Comparison of ENCODE assay signal across 17 cellular contexts in genomic region chr11:65931773-65932557, GRCh38. TPM values are rescaled to one million over a fixed set of nuclear protein-coding genes. Genes with fewer than 3 reads are reported as not detected.
DNase-seq lines count a peak whose midpoint lies in the region; ATAC-seq, FAIRE-seq and TF ChIP-seq lines count a peak whose summit lies in the region.
"Had no signal": no experiment of that assay in that cellular context is flagged by ENCODE, and none has a peak within 500 bp of the region (broad histone marks: within the 10 kb centered on the region; RNA-seq: fewer than 3 reads in every experiment).

No MANE protein-coding gene starts in this region.

- no peak overlapping the region for H3K9ac ChIP-seq in SK-N-SH
- H3K9ac ChIP-seq in OCI-LY1 (ENCODE audit: low read length): no peak overlapping the region
- no peak overlapping the region for H3K9ac ChIP-seq in GM12878 (ENCODE audit: control insufficient read depth, insufficient read depth, low read length)

- H2AFZ ChIP-seq in SK-N-SH (ENCODE audit: low read depth) (no peak overlapping the region), OCI-LY1 (ENCODE audit: low read length) (0 out of 2 replicates have a peak overlapping the region, but pooled peaks have one; percentile 69), GM12878 (ENCODE audit: control insufficient read depth, low read depth, low read length) (peak overlapping the region; percentile 42), neuron (ENCODE audit: low read depth, low read length) (peak overlapping the region; percentile 43)

- TF ChIP-seq EP300 in SK-N-SH (IDR thresholded peaks at IDR 0.05; ENCODE audit: borderline replicate concordance in 1 of 2, low read depth in 1 of 2, low read length in 1 of 2): no peak
- TF ChIP-seq EP300 in GM12878 (IDR thresholded peaks at IDR 0.05; ENCODE audit: borderline replicate concordance in 1 of 2, control insufficient read depth in 1 of 2, low read depth in 2 of 2, low read length in 2 of 2): no peak

- H3K4me2 ChIP-seq in SK-N-SH (no peak overlapping the region), OCI-LY1 (ENCODE audit: low read length) (no peak overlapping the region), GM12878 (ENCODE audit: control insufficient read depth, insufficient read depth) (no peak overlapping the region)

- BruUV-seq in GM12878 (replicated peaks; lab: Mats Ljungman, UMichigan): no TSS peak

- intact Hi-C loops in GM12878 (cut with micrococcal nuclease; ENCODE audit: unreplicated experiment): no loop called here

- H3K79me2 ChIP-seq in SK-N-SH (ENCODE audit: insufficient read depth): no peaks in the 10 kb centered on the region
- no peaks in the 10 kb centered on the region for H3K79me2 ChIP-seq in OCI-LY1 (ENCODE audit: insufficient read depth, low read length)
- no peaks in the 10 kb centered on the region for H3K79me2 ChIP-seq in GM12878 (ENCODE audit: control insufficient read depth, insufficient read depth, low read length)

- H4K20me1 ChIP-seq in SK-N-SH (ENCODE audit: insufficient read depth) (no peaks in the 10 kb centered on the region), OCI-LY1 (ENCODE audit: insufficient read depth, low read length) (no peaks in the 10 kb centered on the region), GM12878 (ENCODE audit: control insufficient read depth, insufficient read depth) (no peaks in the 10 kb centered on the region)

- H3K9me2 ChIP-seq in SK-N-SH: no peaks in the 10 kb centered on the region
- H3K9me2 ChIP-seq in OCI-LY1 (ENCODE audit: low read depth, low read length): no peaks in the 10 kb centered on the region

- CTCF ChIA-PET in SK-N-SH (lab: Yijun Ruan, JAX) (interaction anchor here (0.6 to 4.0 kb wide), 7 partner anchors 9 to 728 kb away, joined by 3 to 22 read pairs (median 4); partner anchors contain the start of genes CCDC85B and FIBP), GM12878 (lab: Yijun Ruan, JAX) (interaction anchor here (1.1 to 3.1 kb wide), 6 partner anchors 10 to 47 kb away, joined by 3 to 16 read pairs (median 8); partner anchors contain the start of genes CCDC85B and FIBP)

- peaks cover 0 to 5% of the 10 kb centered on the region in 2 experiments for H3K36me3 ChIP-seq in SK-N-SH (replicated peaks in 1 of 2; ENCODE audit: control insufficient read depth in 1 of 2, insufficient read depth in 2 of 2, low read length in 1 of 2)
- H3K36me3 ChIP-seq in OCI-LY1 (ENCODE audit: insufficient read depth, low read length): no peaks in the 10 kb centered on the region
- H3K36me3 ChIP-seq in GM12878 (ENCODE audit: control insufficient read depth in 2 of 2, insufficient read depth in 2 of 2, low read length in 1 of 2): no peaks in the 10 kb centered on the region
- H3K36me3 ChIP-seq in neuron (ENCODE audit: insufficient read depth, low read length): no peaks in the 10 kb centered on the region

- RAD21 ChIA-PET in GM12878 (lab: Charles Lee; ENCODE audit: unreplicated experiment): interaction anchor here (1.3 to 2.2 kb wide), 2 partner anchors 12 to 47 kb away, joined by 3 to 8 read pairs; no protein-coding TSS in a partner anchor

- H3K27me3 ChIP-seq in SK-N-SH (ENCODE audit: insufficient read depth) (no peaks in the 10 kb centered on the region), OCI-LY1 (ENCODE audit: insufficient read depth, low read length) (no peaks in the 10 kb centered on the region), GM12878 (replicated peaks in 1 of 2; ENCODE audit: control insufficient read depth in 2 of 2, insufficient read depth in 2 of 2, low read length in 1 of 2) (no peaks in the 10 kb centered on the region), neuron (ENCODE audit: insufficient read depth, low read length) (no peaks in the 10 kb centered on the region)

- H3F3A ChIP-seq in SK-N-SH (replicated peaks; ENCODE audit: insufficient read depth) (peaks cover 9% of the 10 kb centered on the region), OCI-LY1 (ENCODE audit: insufficient read depth, low read length) (no peaks in the 10 kb centered on the region)

- TF ChIP-seq CTCF in SK-N-SH (IDR thresholded peaks at IDR 0.05): no peak
- TF ChIP-seq CTCF in OCI-LY1 (IDR thresholded peaks at IDR 0.05; ENCODE audit: low read length): peak; percentile 5; the same call in 1 of the 2 replicates
- 0 out of 6 replicates have a peak, but pooled peaks of 1 of the 3 experiments have one; percentile 4 for TF ChIP-seq CTCF in GM12878 (IDR thresholded peaks at IDR 0.05 in 2 of 3, conservative IDR thresholded peaks at IDR 0.05 in 1 of 3; ENCODE audit: control insufficient read depth in 2 of 3, extremely low read depth in 1 of 3, insufficient read depth in 1 of 3, low read depth in 3 of 3, low read length in 3 of 3)

- in situ Hi-C loops in GM12878 (cut with MboI): no loop called here

- SMC1A ChIA-PET in GM12878 (lab: Charles Lee; ENCODE audit: uncharacterized antibody, unreplicated experiment): interaction anchor here (1.3 to 1.7 kb wide), 3 partner anchors 9 to 45 kb away, joined by 3 to 4 read pairs (median 3); no protein-coding TSS in a partner anchor

- H3K9me3 ChIP-seq in SK-N-SH (no peaks in the 10 kb centered on the region), OCI-LY1 (ENCODE audit: low read length) (no peaks in the 10 kb centered on the region), GM12878 (replicated peaks; ENCODE audit: control insufficient read depth, insufficient read depth, low read length) (no peaks in the 10 kb centered on the region), neuron (ENCODE audit: low read length) (no peaks in the 10 kb centered on the region)

- TF ChIP-seq POLR2A in GM12878 (IDR thresholded peaks at IDR 0.05; ENCODE audit: low read depth, low read length): no peak

- H3K27ac ChIP-seq in SK-N-SH (ENCODE audit: low read depth in 2 of 2, low read length in 1 of 2) (no peak overlapping the region), OCI-LY1 (ENCODE audit: low read depth, low read length, poor library complexity, severe bottlenecking) (no peak overlapping the region), GM12878 (ENCODE audit: control insufficient read depth, insufficient read depth) (no peak overlapping the region)
- H3K27ac ChIP-seq: 22Rv1, SK-N-MC had no signal

- FAIRE-seq in GM12878 (lab: Jason Lieb, UNC): no peak
- FAIRE-seq: frontal cortex had no signal

- POLR2A ChIA-PET in SK-N-SH (lab: Yijun Ruan, JAX): no interaction called here
- POLR2A ChIA-PET in GM12878 (lab: Charles Lee): interaction anchor here (0.6 to 2.1 kb wide), 3 partner anchors 9 to 50 kb away, joined by 3 to 6 read pairs (median 5); partner anchors contain the start of gene FIBP

- no peak overlapping the region for H3K4me3 ChIP-seq in SK-N-SH (ENCODE audit: low read depth in 2 of 2, low read length in 1 of 2)
- no peak overlapping the region for H3K4me3 ChIP-seq in OCI-LY1 (ENCODE audit: low read depth, low read length, poor library complexity, severe bottlenecking)
- H3K4me3 ChIP-seq in GM12878: no peak overlapping the region
- H3K4me3 ChIP-seq in neuron (ENCODE audit: low read length): no peak overlapping the region
- H3K4me3 ChIP-seq: SK-N-MC had no signal

- 79% methylated on average over 13 of the region's 13 CpGs for WGBS in SK-N-SH (ENCODE audit: low lambda C conversion rate)
- 68% methylated on average over 13 of the region's 13 CpGs for WGBS in GM12878 (ENCODE audit: insufficient coverage, insufficient replicate concordance, low lambda C conversion rate, missing lambda C conversion rate)

- DNase-seq in SK-N-SH (no peak), GM12878 (ENCODE audit: low read depth, low spot score) (no peak)
- DNase-seq: caudate nucleus, naive B cell, NCI-H1105 had no signal

- ATAC-seq in SK-N-SH treated with all-trans-retinoic acid at 6 μM for 48 hours (peak; percentile 44), GM12878 (no peak), HG03025 (IDR thresholded peaks at IDR 0.05; ENCODE audit: low FRiP score, unreplicated experiment) (no peak), HG03159 (IDR thresholded peaks at IDR 0.05; ENCODE audit: unreplicated experiment) (no peak), HG03571 (IDR thresholded peaks at IDR 0.05; ENCODE audit: unreplicated experiment) (no peak)

- H3K4me1 ChIP-seq in SK-N-SH (ENCODE audit: control insufficient read depth in 1 of 2, insufficient read depth in 2 of 2, low read depth in 1 of 2, low read length in 1 of 2) (peaks cover 0 to 3% of the 10 kb centered on the region in 2 experiments; a peak in 1 of 4 replicates), OCI-LY1 (ENCODE audit: insufficient read depth, low read length, severe bottlenecking) (peaks cover 13% of the 10 kb centered on the region), GM12878 (ENCODE audit: control insufficient read depth, insufficient read depth, low read length) (peaks cover 20% of the 10 kb centered on the region), neuron (ENCODE audit: insufficient read depth, low read length) (no peaks in the 10 kb centered on the region)

- no peak for TF ChIP-seq RAD21 in SK-N-SH (IDR thresholded peaks at IDR 0.05; ENCODE audit: low read length)
- TF ChIP-seq RAD21 in GM12878 (IDR thresholded peaks at IDR 0.05; ENCODE audit: insufficient read depth, low read depth, low read length): 0 out of 2 replicates have a peak, but pooled peaks have one; percentile 5

RNA-seq across cellular contexts. Expression of gene DRAP1, which starts 12.7 kb away (rescaled TPM):
- polyA plus RNA-seq in SK-N-SH (2012; rRNA removed) (309 and 464 TPM in 2 replicates), GM12878 (2011; rRNA removed) (64.9 and 74.2 TPM in 2 replicates), GM12878 (2014; fragmentation: Illumina TruSeq; extraction: Trizol) (18.2 and 98.6 TPM in 2 replicates), GM12878 (2014; fragmentation: Nextera tagmentation; extraction: Ambion mirVana) (10 to 100 TPM in 1 of 2 experiments, 1 to 10 TPM in 1; 9.4 to 35.8 TPM), GM12878 (2014; rRNA removed) (154 and 162 TPM in 2 replicates), GM12878 (2016; fragmentation: Nextera tagmentation; extraction: Ambion mirVana) (100 to 1,000 TPM; 162 to 163 TPM)
- 339 and 481 TPM in 2 replicates for polyA plus RNA-seq in SK-N-SH (2012; cell fraction: cytosol; rRNA removed)
- polyA plus RNA-seq in SK-N-SH (2012; cell fraction: nucleus; rRNA removed): 288 and 476 TPM in 2 replicates
- total RNA-seq in GM12878 (2013; cell fraction: nucleolus; rRNA removed): 9.5 and 14.0 TPM in 2 replicates
- total RNA-seq in GM12878 (2014; rRNA removed) (110 and 126 TPM in 2 replicates), GM12878 (2014; rRNA removed; fragmentation: Illumina TruSeq; extraction: Trizol) (116 and 118 TPM in 2 replicates), GM12878 (2021) (122 and 124 TPM in 2 replicates)
- 47.0 TPM for polyA plus RNA-seq in GM12878 (2011; ENCODE audit: low read depth)
- polyA plus RNA-seq in GM12878 (2011; cell fraction: cytosol; rRNA removed): 72.8 and 109 TPM in 2 replicates
- 72.3 and 85.4 TPM in 2 replicates for polyA plus RNA-seq in GM12878 (2011; cell fraction: nucleus; rRNA removed)
- 96.6 and 132 TPM in 2 replicates for polyA plus RNA-seq in GM12878 (2012)
- 7.9 and 18.1 TPM in 2 replicates for polyA minus RNA-seq in GM12878 (2011; rRNA and poly(A)+ RNA removed)
- 18.2 and 19.9 TPM in 2 replicates for polyA minus RNA-seq in GM12878 (2011; cell fraction: cytosol; rRNA and poly(A)+ RNA removed)
- polyA minus RNA-seq in GM12878 (2011; cell fraction: nucleus; rRNA and poly(A)+ RNA removed): 6.8 and 9.0 TPM in 2 replicates

RNA-seq across cellular contexts. Expression of gene C11orf68, which starts 13.1 kb away (rescaled TPM):
- 54.4 and 65.3 TPM in 2 replicates for polyA plus RNA-seq in SK-N-SH (2012; rRNA removed)
- polyA plus RNA-seq in SK-N-SH (2012; cell fraction: cytosol; rRNA removed): 23.7 and 37.0 TPM in 2 replicates
- polyA plus RNA-seq in SK-N-SH (2012; cell fraction: nucleus; rRNA removed): 54.3 and 73.9 TPM in 2 replicates
- total RNA-seq in GM12878 (2013; cell fraction: nucleolus; rRNA removed): 13.7 and 16.7 TPM in 2 replicates
- total RNA-seq in GM12878 (2014; rRNA removed): 7.3 and 7.8 TPM in 2 replicates
- total RNA-seq in GM12878 (2014; rRNA removed; fragmentation: Illumina TruSeq; extraction: Trizol): 8.6 and 8.8 TPM in 2 replicates
- total RNA-seq in GM12878 (2021): 25.4 and 27.7 TPM in 2 replicates
- 8.6 TPM for polyA plus RNA-seq in GM12878 (2011; ENCODE audit: low read depth)
- polyA plus RNA-seq in GM12878 (2011; rRNA removed): 7.1 and 17.2 TPM in 2 replicates
- 39.2 and 40.1 TPM in 2 replicates for polyA plus RNA-seq in GM12878 (2011; cell fraction: cytosol; rRNA removed)
- 37.0 and 43.2 TPM in 2 replicates for polyA plus RNA-seq in GM12878 (2011; cell fraction: nucleus; rRNA removed)
- polyA plus RNA-seq in GM12878 (2012): 24.7 and 28.5 TPM in 2 replicates
- 10.9 and 17.2 TPM in 2 replicates for polyA plus RNA-seq in GM12878 (2014; fragmentation: Illumina TruSeq; extraction: Trizol)
- polyA plus RNA-seq in GM12878 (2014; fragmentation: Nextera tagmentation; extraction: Ambion mirVana): 1 to 10 TPM; 3.0 to 7.0 TPM
- 24.1 and 24.5 TPM in 2 replicates for polyA plus RNA-seq in GM12878 (2014; rRNA removed)
- 10 to 100 TPM; 16.2 to 24.4 TPM for polyA plus RNA-seq in GM12878 (2016; fragmentation: Nextera tagmentation; extraction: Ambion mirVana)
- polyA minus RNA-seq in GM12878 (2011; rRNA and poly(A)+ RNA removed): 12.4 and 29.6 TPM in 2 replicates
- polyA minus RNA-seq in GM12878 (2011; cell fraction: cytosol; rRNA and poly(A)+ RNA removed): 15.5 and 16.8 TPM in 2 replicates
- 18.4 and 24.0 TPM in 2 replicates for polyA minus RNA-seq in GM12878 (2011; cell fraction: nucleus; rRNA and poly(A)+ RNA removed)

RNA-seq across cellular contexts. Expression of gene TSGA10IP, which starts 13.3 kb away (rescaled TPM):
- polyA plus RNA-seq in SK-N-SH (2012; rRNA removed) (not detected in 2 replicates), GM12878 (2011; rRNA removed) (not detected in 2 replicates), GM12878 (2014; fragmentation: Illumina TruSeq; extraction: Trizol) (not detected in 2 replicates), GM12878 (2014; fragmentation: Nextera tagmentation; extraction: Ambion mirVana) (not detected), GM12878 (2014; rRNA removed) (not detected in 2 replicates), GM12878 (2016; fragmentation: Nextera tagmentation; extraction: Ambion mirVana) (not detected)
- 0.01 TPM in 1 of 2 replicates, not detected in the other for polyA plus RNA-seq in SK-N-SH (2012; cell fraction: cytosol; rRNA removed)
- polyA plus RNA-seq in SK-N-SH (2012; cell fraction: nucleus; rRNA removed): 0.15 TPM in 1 of 2 replicates, not detected in the other
- total RNA-seq in GM12878 (2013; cell fraction: nucleolus; rRNA removed): not detected in 2 replicates
- total RNA-seq in GM12878 (2014; rRNA removed) (not detected in 2 replicates), GM12878 (2014; rRNA removed; fragmentation: Illumina TruSeq; extraction: Trizol) (not detected in 2 replicates), GM12878 (2021) (not detected in 2 replicates)
- polyA plus RNA-seq in GM12878 (2011; ENCODE audit: low read depth): not detected
- not detected in 2 replicates for polyA plus RNA-seq in GM12878 (2011; cell fraction: cytosol; rRNA removed)
- not detected in 2 replicates for polyA plus RNA-seq in GM12878 (2011; cell fraction: nucleus; rRNA removed)
- not detected in 2 replicates for polyA plus RNA-seq in GM12878 (2012)
- polyA minus RNA-seq in GM12878 (2011; rRNA and poly(A)+ RNA removed): not detected in 2 replicates
- polyA minus RNA-seq in GM12878 (2011; cell fraction: cytosol; rRNA and poly(A)+ RNA removed): not detected in 2 replicates
- polyA minus RNA-seq in GM12878 (2011; cell fraction: nucleus; rRNA and poly(A)+ RNA removed): not detected in 2 replicates
- total RNA-seq: frontal cortex, G401, lower leg skin had no signal
- polyA plus RNA-seq: IgD-negative memory B cell had no signal

RNA-seq across cellular contexts. Expression of gene SART1, which starts 29.6 kb away (rescaled TPM):
- polyA plus RNA-seq in SK-N-SH (2012; rRNA removed) (39.2 and 73.6 TPM in 2 replicates), GM12878 (2011; rRNA removed) (4.1 and 17.5 TPM in 2 replicates), GM12878 (2014; fragmentation: Illumina TruSeq; extraction: Trizol) (4.9 and 23.1 TPM in 2 replicates), GM12878 (2014; fragmentation: Nextera tagmentation; extraction: Ambion mirVana) (10 to 100 TPM in 1 of 2 experiments, 1 to 10 TPM in 1; 6.2 to 14.8 TPM), GM12878 (2014; rRNA removed) (45.0 and 73.4 TPM in 2 replicates), GM12878 (2016; fragmentation: Nextera tagmentation; extraction: Ambion mirVana) (10 to 100 TPM; 50.4 to 60.5 TPM)
- 37.0 and 42.0 TPM in 2 replicates for polyA plus RNA-seq in SK-N-SH (2012; cell fraction: cytosol; rRNA removed)
- 77.9 and 98.0 TPM in 2 replicates for polyA plus RNA-seq in SK-N-SH (2012; cell fraction: nucleus; rRNA removed)
- total RNA-seq in GM12878 (2013; cell fraction: nucleolus; rRNA removed): 20.4 and 21.3 TPM in 2 replicates
- total RNA-seq in GM12878 (2014; rRNA removed) (47.3 and 60.2 TPM in 2 replicates), GM12878 (2014; rRNA removed; fragmentation: Illumina TruSeq; extraction: Trizol) (22.3 and 29.8 TPM in 2 replicates), GM12878 (2021) (54.1 and 56.1 TPM in 2 replicates)
- 17.1 TPM for polyA plus RNA-seq in GM12878 (2011; ENCODE audit: low read depth)
- 17.4 and 19.6 TPM in 2 replicates for polyA plus RNA-seq in GM12878 (2011; cell fraction: cytosol; rRNA removed)
- 44.5 and 73.8 TPM in 2 replicates for polyA plus RNA-seq in GM12878 (2011; cell fraction: nucleus; rRNA removed)
- polyA plus RNA-seq in GM12878 (2012): 41.7 and 65.1 TPM in 2 replicates
- 7.2 and 11.3 TPM in 2 replicates for polyA minus RNA-seq in GM12878 (2011; rRNA and poly(A)+ RNA removed)
- 8.7 and 19.4 TPM in 2 replicates for polyA minus RNA-seq in GM12878 (2011; cell fraction: cytosol; rRNA and poly(A)+ RNA removed)
- 9.8 and 15.8 TPM in 2 replicates for polyA minus RNA-seq in GM12878 (2011; cell fraction: nucleus; rRNA and poly(A)+ RNA removed)

RNA-seq across cellular contexts. Expression of gene FOSL1, which starts 31.8 kb away (rescaled TPM):
- polyA plus RNA-seq in SK-N-SH (2012; rRNA removed) (17.9 and 30.1 TPM in 2 replicates), GM12878 (2011; rRNA removed) (0.76 and 1.3 TPM in 2 replicates), GM12878 (2014; fragmentation: Illumina TruSeq; extraction: Trizol) (2.4 and 2.8 TPM in 2 replicates), GM12878 (2014; fragmentation: Nextera tagmentation; extraction: Ambion mirVana) (under 1 TPM; 0.82 to 0.90 TPM), GM12878 (2014; rRNA removed) (2.0 and 2.4 TPM in 2 replicates), GM12878 (2016; fragmentation: Nextera tagmentation; extraction: Ambion mirVana) (1 to 10 TPM; 5.0 to 5.4 TPM)
- polyA plus RNA-seq in SK-N-SH (2012; cell fraction: cytosol; rRNA removed): 18.1 and 21.6 TPM in 2 replicates
- 28.3 and 39.9 TPM in 2 replicates for polyA plus RNA-seq in SK-N-SH (2012; cell fraction: nucleus; rRNA removed)
- 6.6 and 7.2 TPM in 2 replicates for total RNA-seq in GM12878 (2013; cell fraction: nucleolus; rRNA removed)
- total RNA-seq in GM12878 (2014; rRNA removed) (2.1 TPM in 2 replicates), GM12878 (2014; rRNA removed; fragmentation: Illumina TruSeq; extraction: Trizol) (0.92 and 1.3 TPM in 2 replicates), GM12878 (2021) (3.8 and 4.3 TPM in 2 replicates)
- polyA plus RNA-seq in GM12878 (2011; ENCODE audit: low read depth): 0.92 TPM
- 1.7 and 1.9 TPM in 2 replicates for polyA plus RNA-seq in GM12878 (2011; cell fraction: cytosol; rRNA removed)
- polyA plus RNA-seq in GM12878 (2011; cell fraction: nucleus; rRNA removed): 2.2 and 5.0 TPM in 2 replicates
- 1.9 TPM in 2 replicates for polyA plus RNA-seq in GM12878 (2012)
- polyA minus RNA-seq in GM12878 (2011; rRNA and poly(A)+ RNA removed): 0.82 and 1.9 TPM in 2 replicates
- polyA minus RNA-seq in GM12878 (2011; cell fraction: cytosol; rRNA and poly(A)+ RNA removed): 1.4 and 1.9 TPM in 2 replicates
- 1.8 and 3.2 TPM in 2 replicates for polyA minus RNA-seq in GM12878 (2011; cell fraction: nucleus; rRNA and poly(A)+ RNA removed)
- total RNA-seq: frontal cortex had no signal
